22 cellular contexts compared by ENCODE assay signal in the genomic region with DNA sequence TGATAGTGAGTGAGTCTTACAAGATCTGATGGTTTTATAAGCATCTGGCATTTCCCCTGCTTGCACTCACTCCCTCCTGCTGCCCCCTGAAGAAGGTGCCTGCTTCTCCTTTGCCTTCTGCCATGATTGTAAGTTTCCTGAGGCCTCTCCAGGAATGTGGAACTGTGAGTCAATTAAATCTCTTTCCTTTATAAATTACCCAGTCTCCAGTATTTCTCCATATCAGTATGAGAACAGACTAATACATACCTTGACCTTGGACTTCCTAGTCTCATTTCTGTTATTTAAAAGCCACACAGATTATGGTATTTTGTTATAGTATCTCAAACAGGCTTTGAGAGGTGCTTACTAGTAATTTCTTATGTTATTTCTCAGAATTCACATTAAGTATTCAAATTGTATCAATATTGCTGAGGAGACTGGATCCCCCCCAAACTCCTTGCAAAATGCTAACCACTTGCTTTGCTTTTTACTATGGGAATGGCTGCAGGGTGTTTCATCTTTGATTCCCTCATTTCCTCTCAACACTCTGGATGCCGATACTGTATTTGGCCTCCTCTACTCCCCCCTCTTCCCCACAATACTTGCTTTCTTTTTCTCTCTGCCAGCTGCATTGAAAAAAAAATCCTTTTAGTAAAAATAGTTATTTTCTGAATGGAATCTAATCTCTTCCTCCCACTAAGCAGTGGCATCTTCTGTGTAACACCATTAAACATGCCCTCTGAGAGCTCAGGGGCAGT.
"Had no signal": no experiment of that assay in that cellular context is flagged by ENCODE, and none has a peak within 500 bp of the region (broad histone marks: within the 10 kb centered on the region; RNA-seq: fewer than 3 reads in every experiment).

No MANE protein-coding gene starts in this region.

- H3K36me3 ChIP-seq: adrenal gland, Peyer's patch had no signal

- H3K4me1 ChIP-seq: adrenal gland, body of pancreas, Peyer's patch had no signal

- H3K4me3 Mint-ChIP-seq: activated CD8-positive, alpha-beta T cell treated with anti-CD3 and anti-CD28 coated beads, Interleukin-2, amount 10 ng/mL, durations not matched to agents 7 days and 5 days; activated naive CD8-positive, alpha-beta T cell treated with anti-CD3 and anti-CD28 coated beads, Interleukin-2, amount 10 ng/mL, durations not matched to agents 7 days and 5 days; T-helper 1 cell treated with Interleukin-12 subunit alpha and Interleukin-12 subunit beta and Interleukin-4 antibody, amounts not matched to agents 30 μg/mL and 1 μg/mL, for 36 hours had no signal

- H3K4me3 ChIP-seq: adrenal gland, body of pancreas, K562, Peyer's patch had no signal

- H3K27ac Mint-ChIP-seq: activated CD8-positive, alpha-beta T cell treated with anti-CD3 and anti-CD28 coated beads, Interleukin-2, amount 10 ng/mL, durations not matched to agents 7 days and 5 days; activated naive CD8-positive, alpha-beta T cell treated with anti-CD3 and anti-CD28 coated beads, Interleukin-2, amount 10 ng/mL, durations not matched to agents 7 days and 5 days; T-helper 1 cell treated with Interleukin-12 subunit alpha and Interleukin-12 subunit beta and Interleukin-4 antibody, amounts not matched to agents 30 μg/mL and 1 μg/mL, for 36 hours had no signal

- ATAC-seq: activated CD4-positive, CD25-positive, alpha-beta regulatory T cell treated with anti-CD3 and anti-CD28 coated beads, Interleukin-2, amount 50 U/mL, for 24 hours; activated CD8-positive, alpha-beta T cell treated with anti-CD3 and anti-CD28 coated beads, Interleukin-2, amount 10 ng/mL, durations not matched to agents 7 days and 5 days; body of pancreas; K562 had no signal

- H3K9me3 ChIP-seq: adrenal gland, body of pancreas, Peyer's patch had no signal

- H3K36me3 Mint-ChIP-seq: activated naive CD8-positive, alpha-beta T cell treated with anti-CD3 and anti-CD28 coated beads, Interleukin-2, amount 10 ng/mL, durations not matched to agents 7 days and 5 days had no signal

- DNase-seq: activated CD4-positive, alpha-beta T cell treated with anti-CD3 and anti-CD28 coated beads for 48 hours; activated CD4-positive, alpha-beta T cell treated with anti-CD3 and anti-CD28 coated beads, Interleukin-2, amount 50 U/mL, for 4 hours; activated CD8-positive, alpha-beta memory T cell treated with anti-CD3 and anti-CD28 coated beads, Interleukin-2, amount 50 U/mL, for 48 hours; activated CD8-positive, alpha-beta T cell treated with anti-CD3 and anti-CD28 coated beads, Interleukin-2, amount 10 ng/mL, durations not matched to agents 7 days and 5 days; activated naive CD4-positive, alpha-beta T cell treated with anti-CD3 and anti-CD28 coated beads, Interleukin-2, amount 50 U/mL, for 16 hours; activated naive CD8-positive, alpha-beta T cell treated with anti-CD3 and anti-CD28 coated beads, Interleukin-2, amount 10 ng/mL, durations not matched to agents 7 days and 5 days; activated T-cell treated with anti-CD3 and anti-CD28 coated beads, Interleukin-2, amount 50 U/mL, for 1 hour; adrenal gland; aorta; body of pancreas; Kasumi-1; NCI-H1105 treated with DMSO at 0.1 percent for 48 hours; NCI-H1436 treated with DMSO at 0.1 percent for 48 hours; NCI-H187; NCI-H2081; NCI-H510A treated with DMSO at 0.1 percent for 48 hours; NCI-H69; Peyer's patch; SHP77 treated with DMSO at 0.1 percent for 48 hours had no signal

- H3K9me3 Mint-ChIP-seq: activated naive CD8-positive, alpha-beta T cell treated with anti-CD3 and anti-CD28 coated beads, Interleukin-2, amount 10 ng/mL, durations not matched to agents 7 days and 5 days; T-helper 1 cell treated with Interleukin-12 subunit alpha and Interleukin-12 subunit beta and Interleukin-4 antibody, amounts not matched to agents 30 μg/mL and 1 μg/mL, for 36 hours had no signal

- H3K4me1 Mint-ChIP-seq: activated naive CD8-positive, alpha-beta T cell treated with anti-CD3 and anti-CD28 coated beads, Interleukin-2, amount 10 ng/mL, durations not matched to agents 7 days and 5 days had no signal

- H3K27me3 ChIP-seq: adrenal gland, body of pancreas, Peyer's patch had no signal

- H3K27ac ChIP-seq: adrenal gland, body of pancreas, Peyer's patch had no signal
